Comparison of ENCODE assay signal across 14 cellular contexts in genomic region chr13:98567140-98567539, GRCh38. TPM values are rescaled to one million over a fixed set of nuclear protein-coding genes. Genes with fewer than 3 reads are reported as not detected.
DNase-seq lines count a peak whose midpoint lies in the region; ATAC-seq and TF ChIP-seq lines count a peak whose summit lies in the region.
"Had no signal": no experiment of that assay in that cellular context is flagged by ENCODE, and none has a peak within 500 bp of the region (broad histone marks: within the 10 kb centered on the region; RNA-seq: fewer than 3 reads in every experiment).

No MANE protein-coding gene starts in this region.

- H3K9me3 Mint-ChIP-seq in T-cell (no peaks in the 10 kb centered on the region), endodermal cell (no peaks in the 10 kb centered on the region)

- TF ChIP-seq CTCF in endodermal cell (conservative IDR thresholded peaks at IDR 0.05) (no peak), sigmoid colon (IDR thresholded peaks at IDR 0.05) (no peak), stomach (IDR thresholded peaks at IDR 0.05) (no peak)

- TF ChIP-seq POLR2A in sigmoid colon (IDR thresholded peaks at IDR 0.05) (no peak), stomach (IDR thresholded peaks at IDR 0.05) (no peak)

- H3K4me1 ChIP-seq in endodermal cell (ENCODE audit: control insufficient read depth, insufficient read depth, low read length) (peaks cover 5% of the 10 kb centered on the region), sigmoid colon (peaks cover 0 to 89% (median 65%) of the 10 kb centered on the region in 4 donors), stomach (peaks cover 39 to 100% (median 79%) of the 10 kb centered on the region in 4 donors)

- TF ChIP-seq EP300 in sigmoid colon (IDR thresholded peaks at IDR 0.05) = no peak
- TF ChIP-seq EP300 in stomach (IDR thresholded peaks at IDR 0.05) = no peak

- H3K9ac ChIP-seq in endodermal cell (ENCODE audit: extremely low read depth, low read length, poor library complexity, severe bottlenecking) = no peak overlapping the region

- intact Hi-C loops in sigmoid colon (cut with DNase I) = no loop called here
- intact Hi-C loops in stomach (cut with DNase I; ENCODE audit: low total_unique reads) = no loop called here

- 94 to 95% methylated on average over 12 to 13 of the region's 13 CpGs for WGBS in endodermal cell (ENCODE audit: insufficient coverage in 1 of 2, insufficient read length in 1 of 2), 2 experiments
- 94 to 95% methylated on average over 13 of the region's 13 CpGs for WGBS in sigmoid colon, 2 donors
- WGBS in stomach, 5 donors = 92 to 98% (median 96%) methylated on average over 12 to 13 of the region's 13 CpGs

- no peak overlapping the region for H3K4me3 ChIP-seq in endodermal cell (ENCODE audit: low read length)
- H3K4me3 ChIP-seq in sigmoid colon = no peak overlapping the region
- no peak overlapping the region for H3K4me3 ChIP-seq in stomach
- H3K4me3 ChIP-seq: left ventricle myocardium inferior had no signal

- H3K27me3 Mint-ChIP-seq in T-cell (no peaks in the 10 kb centered on the region), endodermal cell (ENCODE audit: insufficient read depth) (no peaks in the 10 kb centered on the region)

- ATAC-seq in T-cell (replicated peaks in 1 of 4) = no peak

- H3K36me3 ChIP-seq in endodermal cell (ENCODE audit: control insufficient read depth, insufficient read depth, low read length) (peaks cover 12% of the 10 kb centered on the region), sigmoid colon (no peaks in the 10 kb centered on the region), stomach (no peaks in the 10 kb centered on the region)
- H3K36me3 ChIP-seq: left ventricle myocardium inferior had no signal

- H3K27me3 ChIP-seq in endodermal cell (ENCODE audit: control insufficient read depth, insufficient read depth, low read length, poor library complexity, severe bottlenecking) = no peaks in the 10 kb centered on the region
- H3K27me3 ChIP-seq in sigmoid colon = no peaks in the 10 kb centered on the region
- no peaks in the 10 kb centered on the region for H3K27me3 ChIP-seq in stomach

- H3K36me3 Mint-ChIP-seq in T-cell (peaks cover 3% of the 10 kb centered on the region), endodermal cell (ENCODE audit: low read depth) (peaks cover 13% of the 10 kb centered on the region)

- peak overlapping the region; percentile 61 to 93 (median 73) for H3K4me3 Mint-ChIP-seq in T-cell
- H3K4me3 Mint-ChIP-seq in endodermal cell = no peak overlapping the region

- H3K9me3 ChIP-seq in endodermal cell (ENCODE audit: control insufficient read depth, low read length) (no peaks in the 10 kb centered on the region), sigmoid colon (no peaks in the 10 kb centered on the region), stomach (no peaks in the 10 kb centered on the region)
- H3K9me3 ChIP-seq: left ventricle myocardium inferior had no signal

- POLR2A ChIA-PET in T-cell (lab: Charles Lee) = interaction anchor here in 1 of 2 donors (0.6 kb wide), 1 partner anchor 26 kb away, joined by 3 read pairs; no protein-coding TSS in a partner anchor

- H3K27ac ChIP-seq in endodermal cell (ENCODE audit: low read depth, low read length) (no peak overlapping the region), sigmoid colon (peak overlapping the region in 1 of 4 donors; percentile 63), stomach (peak overlapping the region in 1 of 5 donors; percentile 80)

- H3K4me1 Mint-ChIP-seq in T-cell = peaks cover 95 to 96% (median 95%) of the 10 kb centered on the region in 3 donors
- peaks cover 40% of the 10 kb centered on the region for H3K4me1 Mint-ChIP-seq in endodermal cell

- H3K27ac Mint-ChIP-seq in T-cell (peak overlapping the region; percentile 97 to 98), endodermal cell (peak overlapping the region; percentile 22)

- CTCF ChIA-PET in T-cell (lab: Charles Lee) = interaction anchor here in 1 of 2 donors (0.6 to 0.7 kb wide), 4 partner anchors 37 to 168 kb away, joined by 4 to 7 read pairs (median 4); no protein-coding TSS in a partner anchor

- peak; percentile 55 for DNase-seq in activated CD8-positive, alpha-beta memory T cell treated with anti-CD3 and anti-CD28 coated beads, Interleukin-2, amount 50 U/mL, for 48 hours
- DNase-seq in activated CD8-positive, alpha-beta memory T cell treated with anti-CD3 and anti-CD28 coated beads, Interleukin-2, amount 50 U/mL, for 4 hours = no peak
- DNase-seq in T-cell (no peak), endodermal cell (no peak), sigmoid colon (peak; percentile 47), NCI-H1105 (lab: John Stamatoyannopoulos, UW) (no peak), LoVo (ENCODE audit: low spot score) (no peak), stomach (no peak)
- DNase-seq: DMS53, left ventricle myocardium inferior, NCI-H1048, NCI-H446, occipital lobe, small intestine had no signal

RNA-seq across cellular contexts. Expression of gene STK24, which starts 9.8 kb away (rescaled TPM):
- total RNA-seq in T-cell = 100 to 1,000 TPM in 4 of 5 donors, 10 to 100 TPM in 1; 92.1 to 143 (median 113) TPM
- total RNA-seq in endodermal cell = 100 to 1,000 TPM; 115 to 125 TPM
- polyA plus RNA-seq in endodermal cell (2013, experiment 1 of 2) = 109 TPM
- 110 TPM for polyA plus RNA-seq in endodermal cell (2013, experiment 2 of 2)
- total RNA-seq in sigmoid colon = 10 to 100 TPM; 59.7 to 78.9 (median 64.4) TPM
- polyA plus RNA-seq in sigmoid colon = 100 to 1,000 TPM; 104 to 200 (median 118) TPM
- 100 to 1,000 TPM in 1 of 5 donors, 10 to 100 TPM in 4; 33.0 to 104 (median 58.9) TPM for total RNA-seq in stomach
- 100 to 1,000 TPM in 1 of 3 donors, 10 to 100 TPM in 2; 59.2 to 139 (median 59.8) TPM for polyA plus RNA-seq in stomach

Comparison
In these comparisons a context has a peak if more than half of its experiments do, and no peak if none do; other contexts are left out.
1. DNase-seq: peak in activated CD8-positive, alpha-beta memory T cell treated with anti-CD3 and anti-CD28 coated beads, Interleukin-2, amount 50 U/mL, for 48 hours (single experiment) and sigmoid colon (single experiment); none in activated CD8-positive, alpha-beta memory T cell treated with anti-CD3 and anti-CD28 coated beads, Interleukin-2, amount 50 U/mL, for 4 hours (single experiment), T-cell (0 of 34), endodermal cell (single experiment), NCI-H1105 (single experiment), LoVo (single experiment) and stomach (single experiment).